ENCODE assay signal across 1 cellular context in genomic region chrX:116462843-116463242, GRCh38.
TF ChIP-seq lines count a peak whose summit lies in the region.

TSS of gene CT83 (minus strand) at chrX:116462976. CDS start at chrX:116462856, 120 bp downstream.

TF ChIP-seq in GM23338, 12 proteins besides CTCF, POLR2A, EP300 and RAD21 (continued from another document):
- TF ChIP-seq ETS1 (IDR thresholded peaks at IDR 0.05) (no peak), JUNB (IDR thresholded peaks at IDR 0.05; ENCODE audit: unreplicated experiment) (no peak), ZNF331 (CRISPR knock-in tag; IDR thresholded peaks at IDR 0.05; ENCODE audit: low read depth) (no peak)
